ENCODE assay signal across 15 cellular contexts in genomic region chr10:5697342-5697741, GRCh38.
"Had no signal": no experiment of that assay in that cellular context is flagged by ENCODE, and none has a peak within 500 bp of the region (broad histone marks: within the 10 kb centered on the region; RNA-seq: fewer than 3 reads in every experiment).

No MANE protein-coding gene starts in this region.

- H3K36me3 Mint-ChIP-seq: WTC11 had no signal

- H3K27me3 ChIP-seq: cardiac muscle cell, hepatocyte, tibial artery had no signal

- H3K27me3 Mint-ChIP-seq: activated CD4-positive, alpha-beta T cell treated with anti-CD3 and anti-CD28 coated beads for 36 hours; activated naive CD8-positive, alpha-beta T cell treated with anti-CD3 and anti-CD28 coated beads for 36 hours; effector memory CD8-positive, alpha-beta T cell had no signal

- H3K4me3 Mint-ChIP-seq: activated CD4-positive, alpha-beta T cell treated with anti-CD3 and anti-CD28 coated beads for 36 hours; activated naive CD8-positive, alpha-beta T cell treated with anti-CD3 and anti-CD28 coated beads for 36 hours; effector memory CD8-positive, alpha-beta T cell; nephron; T-helper 2 cell treated with Interferon-gamma antibody and Interleukin-4, amounts not matched to agents 5 μg/mL and 100 μg/mL, for 36 hours had no signal

- H3K4me2 ChIP-seq: hepatocyte had no signal

- H3K9me3 Mint-ChIP-seq: activated naive CD8-positive, alpha-beta T cell treated with anti-CD3 and anti-CD28 coated beads for 36 hours; effector memory CD8-positive, alpha-beta T cell; nephron; T-helper 2 cell treated with Interferon-gamma antibody and Interleukin-4, amounts not matched to agents 5 μg/mL and 100 μg/mL, for 36 hours; WTC11 had no signal

- ATAC-seq: activated CD4-positive, alpha-beta T cell treated with anti-CD3 and anti-CD28 coated beads for 36 hours; effector memory CD8-positive, alpha-beta T cell; stimulated activated naive CD8-positive, alpha-beta T cell treated with anti-CD3 and anti-CD28 coated beads, Interleukin-15, Interleukin-2, amounts not matched to agents 100 U/mL and 50 U/mL, for 24 hours had no signal

- H3K9me3 ChIP-seq: tibial artery had no signal

- H3K4me3 ChIP-seq: cardiac muscle cell, hepatocyte, tibial artery had no signal

- H3K27ac Mint-ChIP-seq: activated CD4-positive, alpha-beta T cell treated with anti-CD3 and anti-CD28 coated beads for 36 hours; activated naive CD8-positive, alpha-beta T cell treated with anti-CD3 and anti-CD28 coated beads for 36 hours; nephron; T-helper 2 cell treated with Interferon-gamma antibody and Interleukin-4, amounts not matched to agents 5 μg/mL and 100 μg/mL, for 36 hours had no signal

- DNase-seq: activated CD4-positive, alpha-beta T cell treated with anti-CD3 and anti-CD28 coated beads for 36 hours; activated CD4-positive, alpha-beta T cell treated with anti-CD3 and anti-CD28 coated beads, Interleukin-2, amount 50 U/mL, for 48 hours; activated naive CD8-positive, alpha-beta T cell treated with anti-CD3 and anti-CD28 coated beads for 36 hours; amygdala; effector memory CD8-positive, alpha-beta T cell; foreskin fibroblast; mesenchymal stem cell; stimulated activated naive CD8-positive, alpha-beta T cell treated with anti-CD3 and anti-CD28 coated beads, Interleukin-15, Interleukin-2, amounts not matched to agents 100 U/mL and 50 U/mL, for 24 hours; substantia nigra; tibial artery had no signal

- H3K27ac ChIP-seq: cardiac muscle cell, hepatocyte, tibial artery had no signal

- H3K36me3 ChIP-seq: cardiac muscle cell, tibial artery had no signal

- H2AFZ ChIP-seq: hepatocyte had no signal
